ENCODE assay signal across 9 cellular contexts in the genomic region with DNA sequence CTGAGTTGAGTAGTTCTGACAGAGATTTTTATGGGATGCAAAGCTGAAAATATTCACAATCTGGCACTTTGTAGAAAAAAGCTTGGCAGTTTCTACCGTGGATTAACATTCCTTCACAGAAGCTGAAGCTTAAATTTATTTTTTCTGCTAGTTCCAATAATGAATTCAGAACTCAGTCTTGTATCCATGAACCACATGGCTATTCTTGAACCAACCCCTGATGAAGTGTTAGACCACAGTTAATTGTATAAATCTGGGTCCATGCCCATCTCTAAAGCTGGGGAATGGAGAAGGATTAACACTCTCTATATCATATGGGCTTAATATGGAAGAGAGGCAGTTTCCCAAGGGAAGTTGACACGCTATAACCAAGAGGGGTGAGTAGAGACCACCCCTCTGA.
"Had no signal": no experiment of that assay in that cellular context is flagged by ENCODE, and none has a peak within 500 bp of the region (broad histone marks: within the 10 kb centered on the region; RNA-seq: fewer than 3 reads in every experiment).

No MANE protein-coding gene starts in this region.

- H3K4me3 ChIP-seq: GM23248, GM23338, HAP-1 had no signal

- H3K4me3 Mint-ChIP-seq: GM23338, H9, HFFc6 had no signal

- H3K9me3 ChIP-seq: HAP-1 had no signal

- ATAC-seq: GM23338, HCT116 had no signal

- DNase-seq: GM23248, GOT3, H7, H9, HCEC 1CT, HFFc6 had no signal

- H3K9ac ChIP-seq: GM23248 had no signal

- H3K27ac Mint-ChIP-seq: GM23338, H9, HFFc6 had no signal

- H3K36me3 ChIP-seq: HAP-1 had no signal

- H3K4me2 ChIP-seq: GM23338 had no signal

- H2AFZ ChIP-seq: GM23248, GM23338 had no signal

- H3K4me1 ChIP-seq: HAP-1 had no signal

- H3K27ac ChIP-seq: GM23248 had no signal

- H3K9me3 Mint-ChIP-seq: GM23338, H9 had no signal
